ENCODE assay signal across 1 cellular context in genomic region chr6:49462927-49463611, GRCh38.
TF ChIP-seq lines count a peak whose summit lies in the region.

CENPQ (plus strand) TSS chr6:49463370; CDS start chr6:49470177, 6,807 bp downstream.
MMUT (minus strand) TSS chr6:49463253; CDS start chr6:49459466, 3,787 bp downstream.

TF ChIP-seq in HepG2, 621 proteins besides CTCF, POLR2A, EP300 and RAD21 (continued from another document and continues in another):
- TF ChIP-seq BCLAF1 (IDR thresholded peaks at IDR 0.05) (no peak), ZNF781 (CRISPR knock-in tag; IDR thresholded peaks at IDR 0.05; ENCODE audit: borderline replicate concordance, not compliant biosample characterization) (peak; percentile 26), ZNF747 (CRISPR knock-in tag; IDR thresholded peaks at IDR 0.05; ENCODE audit: borderline replicate concordance) (peak; percentile 86), ZNF772 (CRISPR knock-in tag; IDR thresholded peaks at IDR 0.05) (peak; percentile 73; the same call in 1 of the 2 replicates), ZNF709 (CRISPR knock-in tag; IDR thresholded peaks at IDR 0.05) (peak; percentile 82; the same call in 1 of the 2 replicates), ATF7-NPFF (CRISPR knock-in tag; IDR thresholded peaks at IDR 0.05; ENCODE audit: low read depth) (peak; percentile 70; the same call in 1 of the 2 replicates), ZSCAN9 (CRISPR knock-in tag; IDR thresholded peaks at IDR 0.05; ENCODE audit: borderline replicate concordance) (peak; percentile 68), ZNF468 (CRISPR knock-in tag; IDR thresholded peaks at IDR 0.05) (0 out of 2 replicates have a peak, but pooled peaks have one; percentile 12), FOXM1 (CRISPR knock-in tag; IDR thresholded peaks at IDR 0.05) (no peak), NCOR1 (IDR thresholded peaks at IDR 0.05; ENCODE audit: borderline replicate concordance, low read length) (peak; percentile 48; the same call in 1 of the 2 replicates), ATF1 (CRISPR knock-in tag; IDR thresholded peaks at IDR 0.05) (peak; percentile 99), ZNF766 (CRISPR knock-in tag; IDR thresholded peaks at IDR 0.05; ENCODE audit: borderline replicate concordance) (peak; percentile 69; the same call in 1 of the 2 replicates), BRCA1 (CRISPR knock-in tag; IDR thresholded peaks at IDR 0.05) (peak; percentile 87; the same call in 1 of the 2 replicates), SIN3A (IDR thresholded peaks at IDR 0.05; ENCODE audit: borderline replicate concordance, low read depth, low read length) (peak; percentile 99), ETV5 (CRISPR knock-in tag; IDR thresholded peaks at IDR 0.05; ENCODE audit: borderline replicate concordance) (peak; percentile 67), ZNF441 (CRISPR knock-in tag; IDR thresholded peaks at IDR 0.05; ENCODE audit: borderline replicate concordance) (no peak), ZNF556 (CRISPR knock-in tag; IDR thresholded peaks at IDR 0.05; ENCODE audit: borderline replicate concordance) (peak; percentile 99), NCOA1 (CRISPR knock-in tag; IDR thresholded peaks at IDR 0.05) (peak; percentile 70; the same call in 1 of the 2 replicates), FOXK1 (CRISPR knock-in tag; IDR thresholded peaks at IDR 0.05; ENCODE audit: borderline replicate concordance, low read depth) (peak; percentile 99), ZNF292 (CRISPR knock-in tag; IDR thresholded peaks at IDR 0.05; ENCODE audit: borderline replicate concordance, low read depth) (peak; percentile 97), ZMAT5 (CRISPR knock-in tag; IDR thresholded peaks at IDR 0.05; ENCODE audit: borderline replicate concordance, low read depth) (no peak), ZNF737 (CRISPR knock-in tag; IDR thresholded peaks at IDR 0.05; ENCODE audit: borderline replicate concordance) (no peak), THYN1 (CRISPR knock-in tag; IDR thresholded peaks at IDR 0.05; ENCODE audit: borderline replicate concordance, low read depth) (no peak), ZNF407 (CRISPR knock-in tag; IDR thresholded peaks at IDR 0.05; ENCODE audit: not compliant biosample characterization) (no peak), ZSCAN12 (CRISPR knock-in tag; IDR thresholded peaks at IDR 0.05) (no peak), PRDM15 (CRISPR knock-in tag; IDR thresholded peaks at IDR 0.05) (no peak), ZKSCAN8 (CRISPR knock-in tag; IDR thresholded peaks at IDR 0.05; ENCODE audit: borderline replicate concordance) (no peak; the same call in 1 of the 2 replicates), ZNF576 (CRISPR knock-in tag; IDR thresholded peaks at IDR 0.05) (no peak), TCF12 (IDR thresholded peaks at IDR 0.05) (no peak), TCF12 (CRISPR knock-in tag; IDR thresholded peaks at IDR 0.05) (0 out of 2 replicates have a peak, but pooled peaks have one; percentile 59), MLXIP (CRISPR knock-in tag; IDR thresholded peaks at IDR 0.05; ENCODE audit: borderline replicate concordance) (no peak), ZNF609 (CRISPR knock-in tag; IDR thresholded peaks at IDR 0.05; ENCODE audit: borderline replicate concordance) (peak; percentile 58; the same call in 1 of the 2 replicates), RBM22 (optimal IDR thresholded peaks at IDR 0.05; ENCODE audit: low read length) (no peak)
